In genomic region chr11:124170801-124171586, GRCh38 we compare ENCODE assay signal across 19 cellular contexts. TPM values are rescaled to one million over a fixed set of nuclear protein-coding genes. Genes with fewer than 3 reads are reported as not detected.
DNase-seq lines count a peak whose midpoint lies in the region; ATAC-seq and TF ChIP-seq lines count a peak whose summit lies in the region.
"Had no signal": no experiment of that assay in that cellular context is flagged by ENCODE, and none has a peak within 500 bp of the region (broad histone marks: within the 10 kb centered on the region; RNA-seq: fewer than 3 reads in every experiment).

No MANE protein-coding gene starts in this region.

- no peak overlapping the region for H3K27ac ChIP-seq in endodermal cell (ENCODE audit: low read depth, low read length)
- H3K27ac ChIP-seq in caudate nucleus (ENCODE audit: low read depth, low read length): no peak overlapping the region
- H3K27ac ChIP-seq: SJCRH30 had no signal

- peaks cover 18% of the 10 kb centered on the region for H3K9me3 Mint-ChIP-seq in endodermal cell
- peaks cover 7% of the 10 kb centered on the region for H3K9me3 Mint-ChIP-seq in progenitor cell of endocrine pancreas (ENCODE audit: low read depth)

- H3K4me3 Mint-ChIP-seq in endodermal cell (peak overlapping the region; percentile 26), progenitor cell of endocrine pancreas (ENCODE audit: low read depth) (no peak overlapping the region)

- DNase-seq in Right ventricle myocardium inferior (ENCODE audit: missing footprints) (peak; percentile 27), left ventricle myocardium superior (no peak), LNCaP clone FGC (ENCODE audit: low read depth) (no peak), endodermal cell (no peak), progenitor cell of endocrine pancreas (ENCODE audit: low spot score, unreplicated experiment) (no peak), caudate nucleus (lab: John Stamatoyannopoulos, UW) (no peak), NCI-H524 treated with DMSO at 0.1 percent for 48 hours (lab: John Stamatoyannopoulos, UW) (no peak), ureter (ENCODE audit: low spot score) (no peak)
- DNase-seq: Calu3, DMS79 treated with DMSO at 0.1 percent for 48 hours, GF-D8, MM.1S, NCI-H1105, NCI-H1930, NCI-H774, SJCRH30, SW 1271 had no signal

- H3K4me1 Mint-ChIP-seq in endodermal cell: peaks cover 53% of the 10 kb centered on the region
- peaks cover 25% of the 10 kb centered on the region for H3K4me1 Mint-ChIP-seq in progenitor cell of endocrine pancreas (ENCODE audit: low read depth)

- H3K27ac Mint-ChIP-seq in endodermal cell: no peak overlapping the region
- peak overlapping the region; percentile 25 for H3K27ac Mint-ChIP-seq in progenitor cell of endocrine pancreas

- H3K36me3 Mint-ChIP-seq in endodermal cell (ENCODE audit: low read depth): peaks cover 8% of the 10 kb centered on the region
- H3K36me3 Mint-ChIP-seq in progenitor cell of endocrine pancreas (ENCODE audit: insufficient read depth): no peaks in the 10 kb centered on the region

- H3K36me3 ChIP-seq in endodermal cell (ENCODE audit: control insufficient read depth, insufficient read depth, low read length): no peaks in the 10 kb centered on the region
- H3K36me3 ChIP-seq: SJCRH30 had no signal

- peaks cover 58% of the 10 kb centered on the region for H3K27me3 Mint-ChIP-seq in endodermal cell (ENCODE audit: insufficient read depth)
- no peaks in the 10 kb centered on the region for H3K27me3 Mint-ChIP-seq in progenitor cell of endocrine pancreas

- H3K9ac ChIP-seq in endodermal cell (ENCODE audit: extremely low read depth, low read length, poor library complexity, severe bottlenecking): no peak overlapping the region

- peak overlapping the region; percentile 59 for H3K4me3 ChIP-seq in LNCaP clone FGC (ENCODE audit: low read depth, low read length)
- peak overlapping the region; percentile 50 for H3K4me3 ChIP-seq in endodermal cell (ENCODE audit: low read length)
- H3K4me3 ChIP-seq: SJCRH30 had no signal

- intact Hi-C loops in Right ventricle myocardium inferior (cut with DNase I) (no loop called here), left ventricle myocardium superior (cut with micrococcal nuclease) (no loop called here)

- ATAC-seq in Right ventricle myocardium inferior: no peak
- ATAC-seq in left ventricle myocardium superior: no peak

- H3K27me3 ChIP-seq in endodermal cell (ENCODE audit: control insufficient read depth, insufficient read depth, low read length, poor library complexity, severe bottlenecking): no peaks in the 10 kb centered on the region
- H3K27me3 ChIP-seq: SJCRH30 had no signal

- TF ChIP-seq CTCF in LNCaP clone FGC (IDR thresholded peaks at IDR 0.05; ENCODE audit: control insufficient read depth, extremely low read depth, insufficient read depth) (no peak), endodermal cell (conservative IDR thresholded peaks at IDR 0.05) (no peak), progenitor cell of endocrine pancreas (IDR thresholded peaks at IDR 0.05; ENCODE audit: unreplicated experiment) (no peak)

- H3K4me1 ChIP-seq in endodermal cell (ENCODE audit: control insufficient read depth, insufficient read depth, low read length): peaks cover 7% of the 10 kb centered on the region

- peaks cover 14% of the 10 kb centered on the region for H3K9me3 ChIP-seq in endodermal cell (ENCODE audit: control insufficient read depth, low read length)
- H3K9me3 ChIP-seq: SJCRH30 had no signal

- 97% methylated on average over 22 to 38 of the region's 40 CpGs for whole genome bisulfite sequencing in endodermal cell (ENCODE audit: insufficient coverage in 1 of 2, insufficient read length in 1 of 2), 2 experiments

RNA-seq across cellular contexts. Expression of gene OR10D3, which starts 12.2 kb away (rescaled TPM):
- not detected for total RNA-seq in Right ventricle myocardium inferior
- not detected for total RNA-seq in left ventricle myocardium superior
- under 1 TPM in 1 of 2 donors, not detected in 1; 0.37 TPM for total RNA-seq in endodermal cell
- not detected for polyA plus RNA-seq in endodermal cell (2013, experiment 1 of 2)
- not detected for polyA plus RNA-seq in endodermal cell (2013, experiment 2 of 2)
- not detected in 2 replicates for total RNA-seq in progenitor cell of endocrine pancreas
- not detected for total RNA-seq in ureter
- total RNA-seq: A673, Calu3, H1, SJCRH30 had no signal
- polyA plus RNA-seq: H1 had no signal

RNA-seq across cellular contexts. Expression of gene VWA5A, which starts 55.7 kb away (rescaled TPM):
- total RNA-seq in Right ventricle myocardium inferior (4.2 TPM), left ventricle myocardium superior (2.8 TPM), endodermal cell (10 to 100 TPM; 38.3 to 65.4 TPM), progenitor cell of endocrine pancreas (20.9 and 22.6 TPM in 2 replicates), ureter (46.3 TPM)
- polyA plus RNA-seq in endodermal cell (2013, experiment 1 of 2): 20.8 TPM
- 18.0 TPM for polyA plus RNA-seq in endodermal cell (2013, experiment 2 of 2)
